In genomic region chr6:15389079-15389758, GRCh38 we compare ENCODE assay signal across 12 cellular contexts.
DNase-seq lines count a peak whose midpoint lies in the region; ATAC-seq and TF ChIP-seq lines count a peak whose summit lies in the region.
"Had no signal": no experiment of that assay in that cellular context is flagged by ENCODE, and none has a peak within 500 bp of the region (broad histone marks: within the 10 kb centered on the region; RNA-seq: fewer than 3 reads in every experiment).

No MANE protein-coding gene starts in this region.

- in situ Hi-C loops in G401 (cut with HindIII; ENCODE audit: low sequenced_read_pairs), result no loop called here

- TF ChIP-seq CTCF in fibroblast of villous mesenchyme (IDR thresholded peaks at IDR 0.05; ENCODE audit: insufficient read depth, low read depth, low read length) (no peak), dorsolateral prefrontal cortex (IDR thresholded peaks at IDR 0.05 in 54 of 56, conservative IDR thresholded peaks at IDR 0.05 in 2 of 56; ENCODE audit: low read depth in 1 of 56, partially characterized antibody in 56 of 56) (no peak)

- intact Hi-C loops in dorsolateral prefrontal cortex (cut with DNase I), result loop anchor here in 1 of 2 donors (5.0 kb wide), 1 partner anchor 132 kb away; no protein-coding TSS in a partner anchor

- H3K27me3 ChIP-seq in dorsolateral prefrontal cortex, result no peaks in the 10 kb centered on the region

- peak overlapping the region in 11 of 59 donors; percentile 1 to 41 (median 19) for H3K27ac ChIP-seq in dorsolateral prefrontal cortex

- H3K4me3 ChIP-seq in fibroblast of villous mesenchyme (ENCODE audit: low read depth, low read length) (no peak overlapping the region), dorsolateral prefrontal cortex (no peak overlapping the region)

- ATAC-seq in GM18909 (IDR thresholded peaks at IDR 0.05; ENCODE audit: poor library complexity, unreplicated experiment), result no peak

- DNase-seq in G401 (ENCODE audit: low spot score) (peak; percentile 46), RPMI7951 (ENCODE audit: low read depth) (peak; percentile 17), fibroblast of villous mesenchyme (ENCODE audit: low read depth) (peak; percentile 23), pons (ENCODE audit: low spot score) (peak; percentile 66), NCI-H774 (lab: John Stamatoyannopoulos, UW) (no peak), NCI-H345 (lab: John Stamatoyannopoulos, UW) (no peak), dorsolateral prefrontal cortex (no peak)
- DNase-seq: dermis blood vessel endothelial cell, DND-41, NCI-H748 treated with DMSO at 0.1 percent for 48 hours, nephron progenitor cell had no signal

Comparison
In these comparisons a context has a peak if more than half of its experiments do, and no peak if none do; other contexts are left out.
1. DNase-seq: peak in G401 (single experiment), RPMI7951 (single experiment), fibroblast of villous mesenchyme (single experiment) and pons (single experiment); none in NCI-H774 (single experiment), NCI-H345 (single experiment) and dorsolateral prefrontal cortex (0 of 10).